In the genomic region with DNA sequence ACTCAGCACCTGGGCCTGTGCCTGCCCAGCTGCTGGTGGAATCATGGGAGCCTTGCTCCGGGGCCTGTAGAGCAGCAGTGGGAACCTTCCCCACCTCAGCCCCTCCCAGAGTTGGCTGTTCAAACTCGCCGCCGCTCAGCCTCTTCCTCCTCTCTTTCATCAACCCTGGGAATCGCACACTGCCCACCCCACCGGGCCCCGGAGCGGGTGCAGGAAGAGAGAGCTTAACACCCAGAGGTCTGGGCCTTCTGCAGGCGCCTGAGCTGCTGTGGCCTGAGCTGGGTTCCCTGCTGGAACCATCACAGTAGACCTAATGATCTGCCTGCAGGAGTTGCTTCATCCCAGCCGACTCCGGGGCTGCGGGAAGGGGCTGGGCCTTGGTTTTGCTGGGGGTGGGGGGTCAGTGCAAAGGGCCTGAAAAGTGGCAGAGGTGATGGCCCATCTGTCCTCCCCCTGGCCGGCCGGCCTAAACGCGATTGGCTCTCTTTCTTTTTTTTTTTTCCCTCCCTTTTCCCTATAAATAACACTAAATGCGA, we compare ENCODE assay signal across 9 cellular contexts.
A peak's percentile ranks its signal among the peaks of the same experiment; 100 is the strongest.
DNase-seq lines count a peak whose midpoint lies in the region; ATAC-seq and TF ChIP-seq lines count a peak whose summit lies in the region.
"Had no signal": no experiment of that assay in that cellular context is flagged by ENCODE, and none has a peak within 500 bp of the region (broad histone marks: within the 10 kb centered on the region; RNA-seq: fewer than 3 reads in every experiment).

No MANE protein-coding gene starts in this region.

- H3K9me3 ChIP-seq in stomach (no peaks in the 10 kb centered on the region), tibial artery (no peaks in the 10 kb centered on the region)
- H3K9me3 ChIP-seq: A549 had no signal

- TF ChIP-seq POLR2A in stomach (IDR thresholded peaks at IDR 0.05) = no peak

- H3K36me3 Mint-ChIP-seq in activated CD4-positive, alpha-beta T cell treated with anti-CD3 and anti-CD28 coated beads, Interleukin-2, amount 10 ng/mL, durations not matched to agents 24 days and 14 days (ENCODE audit: low read depth) = peaks cover 64% of the 10 kb centered on the region
- peaks cover 26% of the 10 kb centered on the region for H3K36me3 Mint-ChIP-seq in activated T-helper 1 cell treated with anti-CD3 and anti-CD28 coated beads, Interleukin-12 subunit alpha, Interleukin-12 subunit beta, Interleukin-2, Interleukin-4 antibody, amounts not matched to agents 30 ng/mL and 10 ng/mL and 1 ng/mL, durations not matched to agents 14 hours and 24 hours and 36 hours (ENCODE audit: low read depth)

- no peaks in the 10 kb centered on the region for H3K9me3 Mint-ChIP-seq in activated CD4-positive, alpha-beta T cell treated with anti-CD3 and anti-CD28 coated beads, Interleukin-2, amount 10 ng/mL, durations not matched to agents 24 days and 14 days
- H3K9me3 Mint-ChIP-seq in activated T-helper 1 cell treated with anti-CD3 and anti-CD28 coated beads, Interleukin-12 subunit alpha, Interleukin-12 subunit beta, Interleukin-2, Interleukin-4 antibody, amounts not matched to agents 30 ng/mL and 10 ng/mL and 1 ng/mL, durations not matched to agents 14 hours and 24 hours and 36 hours = no peaks in the 10 kb centered on the region

- no peak for TF ChIP-seq CTCF in stomach (IDR thresholded peaks at IDR 0.05)
- no peak for TF ChIP-seq CTCF in tibial artery (IDR thresholded peaks at IDR 0.05)

- no peak for TF ChIP-seq EP300 in stomach (IDR thresholded peaks at IDR 0.05)

- DNase-seq in activated CD4-positive, alpha-beta T cell treated with anti-CD3 and anti-CD28 coated beads, Interleukin-2, amount 10 ng/mL, durations not matched to agents 24 days and 14 days = peak; percentile 77
- DNase-seq in activated CD4-positive, alpha-beta T cell treated with anti-CD3 and anti-CD28 coated beads for 4 hours = no peak
- DNase-seq in activated T-helper 1 cell treated with anti-CD3 and anti-CD28 coated beads, Interleukin-12 subunit alpha, Interleukin-12 subunit beta, Interleukin-2, Interleukin-4 antibody, amounts not matched to agents 30 ng/mL and 10 ng/mL and 1 ng/mL, durations not matched to agents 14 hours and 24 hours and 36 hours (ENCODE audit: low spot score) = no peak
- DNase-seq in left lobe of liver (ENCODE audit: low spot score) (no peak), stomach (no peak), tibial artery (no peak), GF-D8 (lab: John Stamatoyannopoulos, UW) (no peak), NCI-H69 (lab: John Stamatoyannopoulos, UW) (no peak)

- H3K4me3 ChIP-seq in stomach (peak overlapping the region; percentile 30 to 62 (median 38)), tibial artery (no peak overlapping the region)
- H3K4me3 ChIP-seq: A549 had no signal

- peaks cover 62% of the 10 kb centered on the region for H3K4me1 Mint-ChIP-seq in activated CD4-positive, alpha-beta T cell treated with anti-CD3 and anti-CD28 coated beads, Interleukin-2, amount 10 ng/mL, durations not matched to agents 24 days and 14 days
- H3K4me1 Mint-ChIP-seq in activated T-helper 1 cell treated with anti-CD3 and anti-CD28 coated beads, Interleukin-12 subunit alpha, Interleukin-12 subunit beta, Interleukin-2, Interleukin-4 antibody, amounts not matched to agents 30 ng/mL and 10 ng/mL and 1 ng/mL, durations not matched to agents 14 hours and 24 hours and 36 hours (ENCODE audit: low read depth) = peaks cover 74% of the 10 kb centered on the region

- 20 to 40% (median 24%) methylated on average over 14 to 17 of the region's 17 CpGs for WGBS in stomach, 5 donors

- H3K4me1 ChIP-seq in stomach = peaks cover 78 to 100% (median 92%) of the 10 kb centered on the region in 4 donors
- peaks cover 3 to 88% (median 37%) of the 10 kb centered on the region in 4 donors for H3K4me1 ChIP-seq in tibial artery

- peaks cover 0 to 12% (median 3%) of the 10 kb centered on the region in 4 donors for H3K36me3 ChIP-seq in stomach
- H3K36me3 ChIP-seq in tibial artery = no peaks in the 10 kb centered on the region

- H3K27me3 Mint-ChIP-seq in activated CD4-positive, alpha-beta T cell treated with anti-CD3 and anti-CD28 coated beads, Interleukin-2, amount 10 ng/mL, durations not matched to agents 24 days and 14 days = no peaks in the 10 kb centered on the region
- no peaks in the 10 kb centered on the region for H3K27me3 Mint-ChIP-seq in activated T-helper 1 cell treated with anti-CD3 and anti-CD28 coated beads, Interleukin-12 subunit alpha, Interleukin-12 subunit beta, Interleukin-2, Interleukin-4 antibody, amounts not matched to agents 30 ng/mL and 10 ng/mL and 1 ng/mL, durations not matched to agents 14 hours and 24 hours and 36 hours (ENCODE audit: insufficient read depth)

- peak overlapping the region; percentile 97 for H3K4me3 Mint-ChIP-seq in activated CD4-positive, alpha-beta T cell treated with anti-CD3 and anti-CD28 coated beads, Interleukin-2, amount 10 ng/mL, durations not matched to agents 24 days and 14 days
- peak overlapping the region; percentile 95 for H3K4me3 Mint-ChIP-seq in activated T-helper 1 cell treated with anti-CD3 and anti-CD28 coated beads, Interleukin-12 subunit alpha, Interleukin-12 subunit beta, Interleukin-2, Interleukin-4 antibody, amounts not matched to agents 30 ng/mL and 10 ng/mL and 1 ng/mL, durations not matched to agents 14 hours and 24 hours and 36 hours

- H3K27ac Mint-ChIP-seq in activated CD4-positive, alpha-beta T cell treated with anti-CD3 and anti-CD28 coated beads, Interleukin-2, amount 10 ng/mL, durations not matched to agents 24 days and 14 days = peak overlapping the region; percentile 96
- peak overlapping the region; percentile 90 for H3K27ac Mint-ChIP-seq in activated T-helper 1 cell treated with anti-CD3 and anti-CD28 coated beads, Interleukin-12 subunit alpha, Interleukin-12 subunit beta, Interleukin-2, Interleukin-4 antibody, amounts not matched to agents 30 ng/mL and 10 ng/mL and 1 ng/mL, durations not matched to agents 14 hours and 24 hours and 36 hours

- H3K27me3 ChIP-seq in stomach = no peaks in the 10 kb centered on the region
- no peaks in the 10 kb centered on the region for H3K27me3 ChIP-seq in tibial artery

- H3K27ac ChIP-seq in stomach (peak overlapping the region; percentile 89 to 96 (median 93)), tibial artery (no peak overlapping the region)

- intact Hi-C loops in activated CD4-positive, alpha-beta T cell treated with anti-CD3 and anti-CD28 coated beads, Interleukin-2, amount 10 ng/mL, durations not matched to agents 24 days and 14 days (cut with micrococcal nuclease) = loop anchor here (1.0 to 5.0 kb wide), 2 partner anchors 9 to 717 kb away; a partner anchor contains a TSS
- intact Hi-C loops in activated T-helper 1 cell treated with anti-CD3 and anti-CD28 coated beads, Interleukin-12 subunit alpha, Interleukin-12 subunit beta, Interleukin-2, Interleukin-4 antibody, amounts not matched to agents 30 ng/mL and 10 ng/mL and 1 ng/mL, durations not matched to agents 14 hours and 24 hours and 36 hours (cut with micrococcal nuclease) = loop anchor here (5.0 to 10.0 kb wide), 2 partner anchors 122 to 310 kb away; a partner anchor contains a TSS
- intact Hi-C loops in stomach (cut with DNase I; ENCODE audit: low total_unique reads) = no loop called here
- intact Hi-C loops in tibial artery (cut with DNase I; ENCODE audit: low total_unique reads) = no loop called here

- peak; percentile 23 for ATAC-seq in left lobe of liver
- ATAC-seq: A549 had no signal

Comparison
In these comparisons a context has a peak if more than half of its experiments do, and no peak if none do; other contexts are left out.
1. H3K27ac ChIP-seq: peak in stomach (5 of 5); none in tibial artery (0 of 2).
2. H3K4me3 ChIP-seq: peak in stomach (4 of 4); none in tibial artery (0 of 2).
3. intact Hi-C loops: an anchor here in activated CD4-positive, alpha-beta T cell treated with anti-CD3 and anti-CD28 coated beads, Interleukin-2, amount 10 ng/mL, durations not matched to agents 24 days and 14 days (1.0 to 5.0 kb wide) and activated T-helper 1 cell treated with anti-CD3 and anti-CD28 coated beads, Interleukin-12 subunit alpha, Interleukin-12 subunit beta, Interleukin-2, Interleukin-4 antibody, amounts not matched to agents 30 ng/mL and 10 ng/mL and 1 ng/mL, durations not matched to agents 14 hours and 24 hours and 36 hours (5.0 to 10.0 kb wide); none called in stomach and tibial artery.